27 cellular contexts compared by ENCODE assay signal in genomic region chr15:46732060-46732459, GRCh38.
"Had no signal": no experiment of that assay in that cellular context is flagged by ENCODE, and none has a peak within 500 bp of the region (broad histone marks: within the 10 kb centered on the region; RNA-seq: fewer than 3 reads in every experiment).

No MANE protein-coding gene starts in this region.

- H3K27me3 Mint-ChIP-seq: activated B cell treated with CpG ODN at 0.5 μM for 24 hours; activated CD8-positive, alpha-beta T cell treated with anti-CD3 and anti-CD28 coated beads for 36 hours; activated T-helper 17 cell treated with anti-CD3 and anti-CD28 coated beads, Interleukin-2, amount 50 U/mL, for 72 hours; naive B cell; stimulated activated memory B cell treated with anti-CD40 and anti-IgM and Interleukin-4, amounts not matched to agents 10 μg/mL and 1 μg/mL and 100 μg/mL, for 72 hours had no signal

- H3K4me1 Mint-ChIP-seq: activated B cell treated with CpG ODN at 0.5 μM for 24 hours; activated T-helper 17 cell treated with anti-CD3 and anti-CD28 coated beads, Interleukin-2, amount 50 U/mL, for 72 hours; immature natural killer cell; mesothelial cell of epicardium; naive B cell; nephron progenitor cell; stimulated activated memory B cell treated with anti-CD40 and anti-IgM and Interleukin-4, amounts not matched to agents 10 μg/mL and 1 μg/mL and 100 μg/mL, for 72 hours had no signal

- ATAC-seq: activated CD8-positive, alpha-beta T cell treated with anti-CD3 and anti-CD28 coated beads for 36 hours; activated T-cell treated with anti-CD3 and anti-CD28 coated beads, Interleukin-2, amount 50 U/mL, for 4 hours; activated T-helper 17 cell treated with anti-CD3 and anti-CD28 coated beads, Interleukin-2, amount 50 U/mL, for 72 hours; heart left ventricle; pancreas; stimulated activated memory B cell treated with anti-CD40 and anti-IgM and Interleukin-4, amounts not matched to agents 10 μg/mL and 1 μg/mL and 100 μg/mL, for 72 hours had no signal

- H3K4me3 Mint-ChIP-seq: activated B cell treated with CpG ODN at 0.5 μM for 24 hours; activated CD8-positive, alpha-beta T cell treated with anti-CD3 and anti-CD28 coated beads for 36 hours; activated T-cell treated with anti-CD3 and anti-CD28 coated beads, Interleukin-2, amount 50 U/mL, for 4 hours; activated T-helper 17 cell treated with anti-CD3 and anti-CD28 coated beads, Interleukin-2, amount 50 U/mL, for 72 hours; immature natural killer cell; mesothelial cell of epicardium; naive B cell; nephron progenitor cell; stimulated activated memory B cell treated with anti-CD40 and anti-IgM and Interleukin-4, amounts not matched to agents 10 μg/mL and 1 μg/mL and 100 μg/mL, for 72 hours had no signal

- H3K27ac Mint-ChIP-seq: activated B cell treated with CpG ODN at 0.5 μM for 24 hours; activated CD8-positive, alpha-beta T cell treated with anti-CD3 and anti-CD28 coated beads for 36 hours; activated T-helper 17 cell treated with anti-CD3 and anti-CD28 coated beads, Interleukin-2, amount 50 U/mL, for 72 hours; immature natural killer cell; mesothelial cell of epicardium; naive B cell; nephron progenitor cell; stimulated activated memory B cell treated with anti-CD40 and anti-IgM and Interleukin-4, amounts not matched to agents 10 μg/mL and 1 μg/mL and 100 μg/mL, for 72 hours had no signal

- DNase-seq: activated B cell treated with CpG ODN at 0.5 μM for 24 hours; activated CD4-positive, alpha-beta T cell treated with anti-CD3 and anti-CD28 coated beads, Interleukin-2, amount 50 U/mL, for 1 hour; activated CD8-positive, alpha-beta T cell treated with anti-CD3 and anti-CD28 coated beads for 36 hours; activated gamma-delta T cell treated with Interleukin-2 at 50 U/mL for 16 hours; activated naive CD4-positive, alpha-beta T cell treated with anti-CD3 and anti-CD28 coated beads, Interleukin-2, amount 50 U/mL, for 16 hours; activated T-cell treated with anti-CD3 and anti-CD28 coated beads, Interleukin-2, amount 50 U/mL, for 4 hours; amniotic stem cell; brain microvascular endothelial cell; dorsolateral prefrontal cortex; effector memory CD4-positive, alpha-beta T cell; heart left ventricle; hypothalamus; immature natural killer cell; kidney; naive B cell; nephron progenitor cell; pancreas; sigmoid colon; small intestine; stimulated activated CD4-positive, alpha-beta T cell treated with anti-CD3 and anti-CD28 coated beads, Interleukin-4, amount 100 ng/mL, for 4 hours; stimulated activated CD8-positive, alpha-beta memory T cell treated with anti-CD3 and anti-CD28 coated beads, Interleukin-4, amount 100 ng/mL, for 48 hours; stomach; thyroid gland; upper lobe of left lung had no signal

- H3K36me3 Mint-ChIP-seq: stimulated activated memory B cell treated with anti-CD40 and anti-IgM and Interleukin-4, amounts not matched to agents 10 μg/mL and 1 μg/mL and 100 μg/mL, for 72 hours had no signal
